ENCODE assay signal across 1 cellular context in the genomic region with DNA sequence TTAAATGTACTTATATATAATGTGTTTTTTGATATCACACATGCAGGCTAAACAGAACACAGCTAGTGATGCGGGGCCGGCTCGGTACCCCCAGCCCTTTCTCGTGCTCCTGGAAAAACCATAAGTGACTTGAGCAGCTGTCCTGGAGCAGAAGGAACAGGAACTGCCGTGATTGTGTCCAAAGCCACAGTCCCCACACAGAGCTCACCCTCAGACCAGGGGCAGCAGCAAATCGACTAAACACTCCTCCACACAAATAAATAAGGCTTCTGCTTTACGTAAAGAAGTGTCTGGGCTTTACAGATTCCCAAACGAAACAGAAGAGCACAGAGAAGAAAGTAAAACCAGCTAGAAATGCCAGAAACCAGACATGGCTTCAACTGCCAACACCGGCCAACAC.
TF ChIP-seq lines count a peak whose summit lies in the region.

No MANE protein-coding gene starts in this region.

TF ChIP-seq in endothelial cell of umbilical vein, 7 proteins besides CTCF, POLR2A, EP300 and RAD21:
- no peak for TF ChIP-seq EZH2 (IDR thresholded peaks at IDR 0.05; ENCODE audit: borderline replicate concordance, low read depth, low read length, severe bottlenecking)
- TF ChIP-seq POLR2AphosphoS5 (IDR thresholded peaks at IDR 0.05; ENCODE audit: insufficient read depth, low read depth, low read length): no peak
- TF ChIP-seq MAX (IDR thresholded peaks at IDR 0.05; ENCODE audit: insufficient read depth, insufficient read length): no peak
- no peak for TF ChIP-seq GATA2 (IDR thresholded peaks at IDR 0.05; ENCODE audit: insufficient read depth, insufficient read length, low read depth, low read length)
- no peak for TF ChIP-seq FOS (IDR thresholded peaks at IDR 0.05; ENCODE audit: borderline replicate concordance, insufficient read depth, low read length)
- no peak for TF ChIP-seq JUN (IDR thresholded peaks at IDR 0.05; ENCODE audit: borderline replicate concordance, insufficient read depth, insufficient read length, low read depth)
- TF ChIP-seq MYC (IDR thresholded peaks at IDR 0.05; ENCODE audit: low read depth, low read length): no peak
TF ChIP-seq in endothelial cell of umbilical vein: peak in this region for 0.
